In genomic region chr1:236753554-236753953, GRCh38 we compare ENCODE assay signal across 8 cellular contexts. TPM values are rescaled to one million over a fixed set of nuclear protein-coding genes. Genes with fewer than 3 reads are reported as not detected.
DNase-seq lines count a peak whose midpoint lies in the region; ATAC-seq, FAIRE-seq and TF ChIP-seq lines count a peak whose summit lies in the region.
"Had no signal": no experiment of that assay in that cellular context is flagged by ENCODE, and none has a peak within 500 bp of the region (broad histone marks: within the 10 kb centered on the region; RNA-seq: fewer than 3 reads in every experiment).

No MANE protein-coding gene starts in this region.

- H2BK12ac ChIP-seq in H1 (ENCODE audit: low read depth, low read length), result no peak overlapping the region

- no peaks in the 10 kb centered on the region for H3K79me2 ChIP-seq in H1 (ENCODE audit: control insufficient read depth in 1 of 2, insufficient read depth in 2 of 2, low read length in 2 of 2)

- H3K27ac ChIP-seq in H1 (ENCODE audit: low read depth, low read length), result no peak overlapping the region
- no peak overlapping the region for H3K27ac ChIP-seq in pancreas

- no peak overlapping the region for H2AFZ ChIP-seq in H1 (ENCODE audit: low read length)

- FAIRE-seq in H1 (lab: Jason Lieb, UNC) (peak; percentile 66), pancreas (lab: Jason Lieb, UNC) (no peak)

- no peak overlapping the region for H3K4me3 Mint-ChIP-seq in mesothelial cell of epicardium
- H3K4me3 Mint-ChIP-seq in T-helper 2 cell treated with Interferon-gamma antibody and Interleukin-4, amounts not matched to agents 5 μg/mL and 100 μg/mL, for 36 hours, result no peak overlapping the region
- H3K4me3 Mint-ChIP-seq: memory B cell had no signal

- H2BK5ac ChIP-seq in H1 (ENCODE audit: low read depth, low read length), result no peak overlapping the region; the same call in 1 of the 2 replicates

- no peak overlapping the region for H2AK5ac ChIP-seq in H1 (ENCODE audit: low read depth, low read length)

- H2BK15ac ChIP-seq in H1 (ENCODE audit: low read length), result no peak overlapping the region

- H3K79me1 ChIP-seq in H1 (ENCODE audit: low read depth, low read length), result no peaks in the 10 kb centered on the region

- no peak overlapping the region for H3K56ac ChIP-seq in H1 (replicated peaks; ENCODE audit: insufficient read length, low read depth, low read length)

- peak in 3 of 4 donors; percentile 35 to 65 (median 59) for ATAC-seq in pancreas

- no peak overlapping the region for H3K18ac ChIP-seq in H1 (ENCODE audit: extremely low read depth, low read length)

- H3K9me3 ChIP-seq in H1 (ENCODE audit: insufficient read depth in 2 of 2, low read depth in 1 of 2, low read length in 1 of 2) (no peaks in the 10 kb centered on the region), pancreas (no peaks in the 10 kb centered on the region)

- no peak overlapping the region for H3K14ac ChIP-seq in H1 (ENCODE audit: insufficient read length)

- no peak for TF ChIP-seq POLR2A in H1 (IDR thresholded peaks at IDR 0.05; ENCODE audit: control extremely low read depth in 1 of 2, low read depth in 2 of 2, low read length in 2 of 2)

- no peak overlapping the region for H3K4me2 ChIP-seq in H1 (ENCODE audit: insufficient read depth in 1 of 2, low read depth in 2 of 2, low read length in 2 of 2)

- H4K20me1 ChIP-seq in H1 (replicated peaks in 1 of 2; ENCODE audit: control insufficient read depth in 1 of 2, insufficient read depth in 2 of 2, low read length in 2 of 2), result no peaks in the 10 kb centered on the region

- H4K8ac ChIP-seq in H1 (ENCODE audit: extremely low read depth, insufficient read depth, low read length), result no peak overlapping the region; the same call in 1 of the 2 replicates

- H3K23me2 ChIP-seq in H1 (ENCODE audit: low read depth, low read length), result no peaks in the 10 kb centered on the region

- H3K27me3 Mint-ChIP-seq in mesothelial cell of epicardium (ENCODE audit: low read depth), result no peaks in the 10 kb centered on the region
- no peaks in the 10 kb centered on the region for H3K27me3 Mint-ChIP-seq in T-helper 2 cell treated with Interferon-gamma antibody and Interleukin-4, amounts not matched to agents 5 μg/mL and 100 μg/mL, for 36 hours (ENCODE audit: low read depth)

- peaks cover 16% of the 10 kb centered on the region for H3K4me1 Mint-ChIP-seq in mesothelial cell of epicardium
- H3K4me1 Mint-ChIP-seq in T-helper 2 cell treated with Interferon-gamma antibody and Interleukin-4, amounts not matched to agents 5 μg/mL and 100 μg/mL, for 36 hours (ENCODE audit: low read depth), result no peaks in the 10 kb centered on the region
- H3K4me1 Mint-ChIP-seq: memory B cell had no signal

- no peaks in the 10 kb centered on the region for H3K9me3 Mint-ChIP-seq in mesothelial cell of epicardium
- no peaks in the 10 kb centered on the region for H3K9me3 Mint-ChIP-seq in T-helper 2 cell treated with Interferon-gamma antibody and Interleukin-4, amounts not matched to agents 5 μg/mL and 100 μg/mL, for 36 hours
- H3K9me3 Mint-ChIP-seq: memory B cell had no signal

- POLR2A ChIA-PET in H1 (lab: Charles Lee; ENCODE audit: partially characterized antibody), result no interaction called here

- no peaks in the 10 kb centered on the region for H3K4me1 ChIP-seq in H1 (replicated peaks in 1 of 4; ENCODE audit: control insufficient read depth in 3 of 4, insufficient read depth in 4 of 4, low read length in 3 of 4)
- H3K4me1 ChIP-seq in pancreas, result no peaks in the 10 kb centered on the region

- in situ Hi-C loops in GM13977 (cut with MboI; ENCODE audit: low pct_unique_long_range_greater_than_20kb, low sequenced_read_pairs, unreplicated experiment), result no loop called here

- H3K27me3 ChIP-seq in H1 (replicated peaks in 1 of 4; ENCODE audit: control insufficient read depth in 3 of 4, extremely low read depth in 1 of 4, insufficient read depth in 3 of 4, low read length in 3 of 4) (no peaks in the 10 kb centered on the region), pancreas (no peaks in the 10 kb centered on the region)

- no peak for TF ChIP-seq EP300 in H1 (IDR thresholded peaks at IDR 0.05; ENCODE audit: borderline replicate concordance in 1 of 2, low read depth in 2 of 2, low read length in 2 of 2)

- H3K4ac ChIP-seq in H1 (replicated peaks; ENCODE audit: insufficient read length, low read depth, low read length), result no peak overlapping the region

- 67% methylated on average over 3 of the region's 4 CpGs; no CpG with 5 or more reads in 1 of the 2 experiments for WGBS in H1 (ENCODE audit: extremely low coverage in 1 of 2, insufficient coverage in 1 of 2, insufficient read length in 1 of 2, insufficient replicate concordance in 2 of 2, low coverage in 1 of 2, low lambda C conversion rate in 2 of 2, missing lambda C conversion rate in 1 of 2), 2 experiments
- WGBS in pancreas, 2 donors, result 75 to 82% methylated on average over 4 of the region's 4 CpGs

- intact Hi-C loops in pancreas (cut with DNase I), result no loop called here

- no peaks in the 10 kb centered on the region for H3K36me3 Mint-ChIP-seq in mesothelial cell of epicardium
- no peaks in the 10 kb centered on the region for H3K36me3 Mint-ChIP-seq in T-helper 2 cell treated with Interferon-gamma antibody and Interleukin-4, amounts not matched to agents 5 μg/mL and 100 μg/mL, for 36 hours (ENCODE audit: low read depth)
- H3K36me3 Mint-ChIP-seq: memory B cell had no signal

- TF ChIP-seq CTCF in GM13977 (IDR thresholded peaks at IDR 0.05; ENCODE audit: extremely low read depth, insufficient read depth, missing control alignments) (peak; percentile 33), H1 (IDR thresholded peaks at IDR 0.05; ENCODE audit: control extremely low read depth in 1 of 3, insufficient read depth in 1 of 3, low read depth in 1 of 3, low read length in 3 of 3) (peak in 2 of 3 experiments; percentile 53 to 73; a peak in 3 of 4 replicates), pancreas (IDR thresholded peaks at IDR 0.05) (no peak), mesothelial cell of epicardium (IDR thresholded peaks at IDR 0.05; ENCODE audit: unreplicated experiment) (no peak)

- H3K9ac ChIP-seq in H1 (replicated peaks in 1 of 4; ENCODE audit: extremely low read depth in 1 of 4, low read depth in 3 of 4, low read length in 3 of 4), result no peak overlapping the region

- TF ChIP-seq RAD21 in H1 (IDR thresholded peaks at IDR 0.05 in 1 of 2, conservative IDR thresholded peaks at IDR 0.05 in 1 of 2; ENCODE audit: low read depth in 2 of 2, low read length in 2 of 2), result peak; percentile 74

- H2BK120ac ChIP-seq in H1 (replicated peaks; ENCODE audit: low read depth, low read length), result no peak overlapping the region

- H3K23ac ChIP-seq in H1 (ENCODE audit: insufficient read length), result no peak overlapping the region

- DNase-seq in GM13977 (ENCODE audit: low spot score) (no peak), NCI-H2227 (lab: John Stamatoyannopoulos, UW; ENCODE audit: unreplicated experiment) (peak; percentile 17), H1 (ENCODE audit: low read depth in 1 of 2, low spot score in 2 of 2) (peak in 1 of 2 experiments; percentile 41), pancreas (no peak), mesothelial cell of epicardium (ENCODE audit: low spot score in 2 of 2, unreplicated experiment in 2 of 2) (no peak), NCI-H510A treated with DMSO at 0.1 percent for 48 hours (lab: John Stamatoyannopoulos, UW) (no peak)
- no peak for DNase-seq in T-helper 2 cell treated with Interferon-gamma antibody and Interleukin-4, amounts not matched to agents 5 μg/mL and 100 μg/mL, for 36 hours (ENCODE audit: low spot score)

- no peak overlapping the region for H2BK20ac ChIP-seq in H1 (ENCODE audit: low read length)

- peaks cover 0 to 5% (median 0%) of the 10 kb centered on the region in 4 experiments; a peak in 1 of 8 replicates for H3K36me3 ChIP-seq in H1 (ENCODE audit: control insufficient read depth in 2 of 4, insufficient read depth in 4 of 4, low read length in 3 of 4)
- no peaks in the 10 kb centered on the region for H3K36me3 ChIP-seq in pancreas

- H3K4me3 ChIP-seq in H1 (ENCODE audit: extremely low read depth in 1 of 4, insufficient read depth in 2 of 4, low read depth in 3 of 4, low read length in 4 of 4) (no peak overlapping the region), pancreas (no peak overlapping the region)

- CTCF ChIA-PET in H1 (lab: Charles Lee; ENCODE audit: partially characterized antibody), result interaction anchor here (0.6 to 2.6 kb wide), 13 partner anchors 9 to 927 kb away, joined by 3 to 15 read pairs (median 5); partner anchors contain the start of gene MTR

- H4K91ac ChIP-seq in H1 (replicated peaks; ENCODE audit: insufficient read length, low read length), result no peak overlapping the region

- no peak overlapping the region for H4K5ac ChIP-seq in H1 (ENCODE audit: insufficient read length, low read depth, low read length)

- no peak overlapping the region for H3K27ac Mint-ChIP-seq in mesothelial cell of epicardium
- H3K27ac Mint-ChIP-seq in T-helper 2 cell treated with Interferon-gamma antibody and Interleukin-4, amounts not matched to agents 5 μg/mL and 100 μg/mL, for 36 hours, result no peak overlapping the region
- H3K27ac Mint-ChIP-seq: memory B cell had no signal

TF ChIP-seq in H1, 55 proteins besides CTCF, POLR2A, EP300 and RAD21 (continues in another document):
- TF ChIP-seq ASH2L (IDR thresholded peaks at IDR 0.05; ENCODE audit: low read length) (no peak), ZNF274 (IDR thresholded peaks at IDR 0.05; ENCODE audit: borderline replicate concordance, extremely low read depth, low read length) (no peak), POLR2AphosphoS5 (IDR thresholded peaks at IDR 0.05; ENCODE audit: low read depth, low read length) (no peak), MAX (IDR thresholded peaks at IDR 0.05) (no peak), NRF1 (IDR thresholded peaks at IDR 0.05; ENCODE audit: low read depth, low read length) (no peak), BCL11A (IDR thresholded peaks at IDR 0.05; ENCODE audit: low read depth in 2 of 2, low read length in 2 of 2) (no peak)

RNA-seq across cellular contexts. Expression of gene MTR, which starts 41.5 kb away (rescaled TPM):
- 24.2 and 27.4 TPM in 2 replicates for total RNA-seq in H1 (2021; fragmentation: NEBNext Ultra II Directional; extraction: Animal tissue kit (Norgen Biotek cat#: 25700))
- polyA plus RNA-seq in H1 (2011; rRNA removed), result 4.4 and 4.8 TPM in 2 replicates
- 5.7 TPM for polyA plus RNA-seq in H1 (2011; cell fraction: cytosol; rRNA removed)
- polyA plus RNA-seq in H1 (2011; cell fraction: nucleus; rRNA removed), result 16.4 TPM
- 7.0 to 14.2 TPM (median 9.3 TPM) in 4 replicates for polyA plus RNA-seq in H1 (2012, experiment 1 of 2)
- polyA plus RNA-seq in H1 (2012, experiment 2 of 2), result 0.49 TPM
- polyA plus RNA-seq in H1 (2013, experiment 1 of 2), result 11.6 TPM
- 9.6 TPM for polyA plus RNA-seq in H1 (2013, experiment 2 of 2)
- 22.7 and 38.4 TPM in 2 replicates for polyA minus RNA-seq in H1 (2011; rRNA and poly(A)+ RNA removed)
- 11.1 TPM for polyA minus RNA-seq in H1 (2011; cell fraction: cytosol; rRNA and poly(A)+ RNA removed)
- polyA minus RNA-seq in H1 (2011; cell fraction: nucleus; rRNA and poly(A)+ RNA removed), result 33.0 TPM
- total RNA-seq in pancreas, result 10 to 100 TPM; 20.8 to 29.1 (median 25.8) TPM
- polyA plus RNA-seq in pancreas, result 1 to 10 TPM; 8.1 to 8.6 TPM
- 60.4 to 62.5 TPM (median 61.6 TPM) in 3 replicates for total RNA-seq in mesothelial cell of epicardium

Comparison
In these comparisons a context has a peak if more than half of its experiments do, and no peak if none do; other contexts are left out.
1. CTCF ChIP-seq: peak in GM13977 (single experiment) and H1 (2 of 3); none in pancreas (0 of 4) and mesothelial cell of epicardium (single experiment).